18 cellular contexts compared by ENCODE assay signal in genomic region chr17:74303300-74303699, GRCh38. TPM values are rescaled to one million over a fixed set of nuclear protein-coding genes. Genes with fewer than 3 reads are reported as not detected.
DNase-seq lines count a peak whose midpoint lies in the region; ATAC-seq and TF ChIP-seq lines count a peak whose summit lies in the region.
"Had no signal": no experiment of that assay in that cellular context is flagged by ENCODE, and none has a peak within 500 bp of the region (broad histone marks: within the 10 kb centered on the region; RNA-seq: fewer than 3 reads in every experiment).

No MANE protein-coding gene starts in this region.

- TF ChIP-seq CTCF in uterus (IDR thresholded peaks at IDR 0.05) = no peak

- H3K4me1 ChIP-seq in uterus = no peaks in the 10 kb centered on the region
- H3K4me1 ChIP-seq: Caco-2 had no signal

- H3K9me3 ChIP-seq in uterus = no peaks in the 10 kb centered on the region
- H3K9me3 ChIP-seq: Caco-2, SJSA1 had no signal

- DNase-seq in NCI-H2029 (lab: John Stamatoyannopoulos, UW) (peak; percentile 10), NCI-H2029 treated with DMSO at 0.1 percent for 48 hours (lab: John Stamatoyannopoulos, UW) (no peak), DMS79 treated with DMSO at 0.1 percent for 48 hours (lab: John Stamatoyannopoulos, UW) (peak; percentile 13), NCI-H524 (lab: John Stamatoyannopoulos, UW) (peak; percentile 27 to 70), left kidney (ENCODE audit: low read depth, low spot score) (peak; percentile 57), uterus (no peak), sciatic nerve (ENCODE audit: low spot score) (no peak), left lobe of liver (ENCODE audit: low spot score) (no peak)
- DNase-seq: Caco-2, GOT3, HFFc6, NCI-H1105 treated with DMSO at 0.1 percent for 48 hours, NCI-H187, NCI-H526 treated with DMSO at 0.1 percent for 48 hours had no signal

- H3K36me3 ChIP-seq in uterus = no peaks in the 10 kb centered on the region
- H3K36me3 ChIP-seq: SJSA1 had no signal

- ATAC-seq in sciatic nerve (no peak), left lobe of liver (no peak)
- ATAC-seq: GM12878 had no signal

- H3K27me3 ChIP-seq in uterus = no peaks in the 10 kb centered on the region

- TF ChIP-seq POLR2A in uterus (IDR thresholded peaks at IDR 0.05) = no peak

- no peak overlapping the region for H3K4me3 ChIP-seq in uterus
- H3K4me3 ChIP-seq: GM12878, SJSA1 had no signal

- no peak overlapping the region for H3K27ac ChIP-seq in uterus
- H3K27ac ChIP-seq: 22Rv1, SJSA1 had no signal

- intact Hi-C loops in uterus (cut with DNase I; ENCODE audit: low total_unique reads) = no loop called here
- intact Hi-C loops in sciatic nerve (cut with DNase I) = loop anchor here (5.0 kb wide), 1 partner anchor 154 kb away; no protein-coding TSS in a partner anchor

RNA-seq across cellular contexts. Expression of gene KIF19, which starts 22.7 kb away (rescaled TPM):
- total RNA-seq in uterus = 10 to 100 TPM in 1 of 4 donors, 1 to 10 TPM in 2, not detected in 1; 1.7 to 20.7 (median 4.8) TPM
- total RNA-seq in sciatic nerve = 55.2 TPM
- total RNA-seq in left lobe of liver = 0.58 TPM
- total RNA-seq: Caco-2, HFFc6, RPMI7951, SJSA1 had no signal

RNA-seq across cellular contexts. Expression of gene DNAI2, which starts 29.3 kb away (rescaled TPM):
- total RNA-seq in uterus (1 to 10 TPM in 1 of 4 donors, not detected in 3; 2.1 TPM), sciatic nerve (not detected), left lobe of liver (not detected)
- total RNA-seq: Caco-2, HFFc6, RPMI7951, SJSA1 had no signal

RNA-seq across cellular contexts. Expression of gene BTBD17, which starts 58.4 kb away (rescaled TPM):
- total RNA-seq in uterus = under 1 TPM in 1 of 4 donors, not detected in 3; 0.14 TPM
- total RNA-seq in sciatic nerve = not detected
- total RNA-seq in left lobe of liver = not detected
- total RNA-seq: Caco-2, GM12878, HFFc6, RPMI7951, SJSA1 had no signal

Comparison
In these comparisons a context has a peak if more than half of its experiments do, and no peak if none do; other contexts are left out.
1. DNase-seq: peak in NCI-H2029 (single experiment), DMS79 treated with DMSO at 0.1 percent for 48 hours (single experiment), NCI-H524 (2 of 2) and left kidney (single experiment); none in NCI-H2029 treated with DMSO at 0.1 percent for 48 hours (single experiment), uterus (0 of 2), sciatic nerve (single experiment) and left lobe of liver (single experiment).